29 cellular contexts compared by ENCODE assay signal in the genomic region with DNA sequence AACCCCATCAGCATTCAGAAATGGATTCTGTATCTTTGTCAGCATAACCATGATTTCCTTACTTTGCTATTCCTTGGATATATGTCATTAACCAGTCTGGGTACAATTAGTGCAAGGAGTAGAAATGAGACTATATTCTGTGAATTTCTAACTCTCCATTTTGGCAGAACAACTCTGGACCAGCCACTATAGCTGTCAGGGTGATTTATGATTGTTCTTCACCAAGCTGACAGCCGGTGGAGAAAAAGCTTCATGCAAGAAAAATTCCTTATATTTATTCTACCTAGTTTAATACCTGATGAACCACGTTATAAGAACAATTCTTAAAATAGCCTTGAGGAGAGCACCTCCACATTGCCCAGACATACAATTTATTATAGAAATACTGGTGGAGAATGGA.
"Had no signal": no experiment of that assay in that cellular context is flagged by ENCODE, and none has a peak within 500 bp of the region (broad histone marks: within the 10 kb centered on the region; RNA-seq: fewer than 3 reads in every experiment).

No MANE protein-coding gene starts in this region.

- H3K4me1 ChIP-seq: neural progenitor cell, parathyroid adenoma, psoas muscle, right lobe of liver, sigmoid colon, stomach, thyroid gland, tibial nerve, vagina had no signal

- H3K4me2 ChIP-seq: neural progenitor cell had no signal

- H3K4me1 Mint-ChIP-seq: natural killer cell, nephron, neural progenitor cell had no signal

- H3K27ac Mint-ChIP-seq: natural killer cell; nephron; neural progenitor cell; progenitor cell of endocrine pancreas; stimulated activated naive B cell treated with anti-CD40 and anti-IgM and Interleukin-4, amounts not matched to agents 10 μg/mL and 1 μg/mL and 100 μg/mL, for 72 hours; stimulated activated naive CD8-positive, alpha-beta T cell treated with anti-CD3 and anti-CD28 coated beads, Interleukin-15, Interleukin-2, amounts not matched to agents 100 ng/mL and 50 ng/mL, for 24 hours had no signal

- H3K9me3 ChIP-seq: ovary, psoas muscle, right lobe of liver, sigmoid colon, stomach, thoracic aorta, thyroid gland, upper lobe of left lung, vagina had no signal

- H3K27me3 ChIP-seq: neural progenitor cell, ovary, right lobe of liver, sigmoid colon, stomach, thyroid gland, tibial nerve, upper lobe of left lung, vagina had no signal

- H3K27ac ChIP-seq: neural progenitor cell, ovary, parathyroid adenoma, psoas muscle, right lobe of liver, sigmoid colon, stomach, thoracic aorta, thyroid gland, tibial nerve, vagina had no signal

- H3K9me3 Mint-ChIP-seq: neural progenitor cell had no signal

- H3K27me3 Mint-ChIP-seq: progenitor cell of endocrine pancreas; stimulated activated naive CD8-positive, alpha-beta T cell treated with anti-CD3 and anti-CD28 coated beads, Interleukin-15, Interleukin-2, amounts not matched to agents 100 ng/mL and 50 ng/mL, for 24 hours had no signal

- H3K79me2 ChIP-seq: parathyroid adenoma had no signal

- ATAC-seq: natural killer cell; psoas muscle; right cardiac atrium; right lobe of liver; stimulated activated naive B cell treated with anti-CD40 and anti-IgM and Interleukin-4, amounts not matched to agents 10 μg/mL and 1 μg/mL and 100 μg/mL, for 72 hours had no signal

- H3K36me3 Mint-ChIP-seq: natural killer cell, neural progenitor cell had no signal

- H3K36me3 ChIP-seq: neural progenitor cell, ovary, right lobe of liver, sigmoid colon, stomach, thoracic aorta, thyroid gland, tibial nerve, upper lobe of left lung, vagina had no signal

- H2AFZ ChIP-seq: neural progenitor cell, parathyroid adenoma had no signal

- H3K4me3 ChIP-seq: neural progenitor cell, ovary, psoas muscle, right lobe of liver, sigmoid colon, stomach, thoracic aorta, thyroid gland, tibial nerve, upper lobe of left lung, vagina had no signal

- DNase-seq: natural killer cell; occipital lobe; ovary; posterior cingulate gyrus; psoas muscle; right cardiac atrium; right lobe of liver; sigmoid colon; small intestine; stimulated activated CD4-positive, alpha-beta T cell treated with anti-CD3 and anti-CD28 coated beads, Interleukin-15, amount 100 ng/mL, for 24 hours; stimulated activated CD4-positive, alpha-beta T cell treated with anti-CD3 and anti-CD28 coated beads, Interleukin-2, amount 100 ng/mL, for 24 hours; stimulated activated CD4-positive, alpha-beta T cell treated with anti-CD3 and anti-CD28 coated beads, Interleukin-2, amount 100 ng/mL, for 48 hours; stimulated activated CD4-positive, alpha-beta T cell treated with anti-CD3 and anti-CD28 coated beads, Interleukin-4, amount 100 ng/mL, for 24 hours; stimulated activated CD8-positive, alpha-beta memory T cell treated with anti-CD3 and anti-CD28 coated beads, Interleukin-4, amount 100 ng/mL, for 48 hours; stimulated activated naive B cell treated with anti-CD40 and anti-IgM and Interleukin-4, amounts not matched to agents 10 μg/mL and 1 μg/mL and 100 μg/mL, for 72 hours; stimulated activated naive CD4-positive, alpha-beta T cell treated with Interleukin-2 at 50 U/mL for 16 hours; stomach; thyroid gland; trophoblast cell; upper lobe of left lung had no signal

- H3K4me3 Mint-ChIP-seq: natural killer cell; nephron; neural progenitor cell; stimulated activated naive B cell treated with anti-CD40 and anti-IgM and Interleukin-4, amounts not matched to agents 10 μg/mL and 1 μg/mL and 100 μg/mL, for 72 hours; stimulated activated naive CD8-positive, alpha-beta T cell treated with anti-CD3 and anti-CD28 coated beads, Interleukin-15, Interleukin-2, amounts not matched to agents 100 ng/mL and 50 ng/mL, for 24 hours had no signal

- FAIRE-seq: small intestine, urothelium cell line had no signal

- H3K9ac ChIP-seq: neural progenitor cell, parathyroid adenoma had no signal
